Comparison of ENCODE assay signal across 9 cellular contexts in genomic region chr15:78875107-78875914, GRCh38. TPM values are rescaled to one million over a fixed set of nuclear protein-coding genes. Genes with fewer than 3 reads are reported as not detected.
DNase-seq lines count a peak whose midpoint lies in the region; ATAC-seq and TF ChIP-seq lines count a peak whose summit lies in the region.
"Had no signal": no experiment of that assay in that cellular context is flagged by ENCODE, and none has a peak within 500 bp of the region (broad histone marks: within the 10 kb centered on the region; RNA-seq: fewer than 3 reads in every experiment).

No MANE protein-coding gene starts in this region.

- peak overlapping the region; percentile 100 for H3K9ac ChIP-seq in SK-N-SH

- TF ChIP-seq EP300 in SK-N-SH (IDR thresholded peaks at IDR 0.05; ENCODE audit: borderline replicate concordance in 1 of 2, low read depth in 1 of 2, low read length in 1 of 2): no peak

- H3K36me3 Mint-ChIP-seq in activated CD4-positive, alpha-beta memory T cell treated with anti-CD3 and anti-CD28 coated beads for 36 hours: peaks cover 27% of the 10 kb centered on the region

- H3K27me3 ChIP-seq in SK-N-SH (ENCODE audit: insufficient read depth): no peaks in the 10 kb centered on the region

- peaks cover 1 to 6% of the 10 kb centered on the region in 2 experiments for H3K36me3 ChIP-seq in SK-N-SH (replicated peaks in 1 of 2; ENCODE audit: control insufficient read depth in 1 of 2, insufficient read depth in 2 of 2, low read length in 1 of 2)
- no peaks in the 10 kb centered on the region for H3K36me3 ChIP-seq in mucosa of descending colon (ENCODE audit: low read depth)

- peaks cover 75% of the 10 kb centered on the region for H3K79me2 ChIP-seq in SK-N-SH (ENCODE audit: insufficient read depth)

- H3K4me3 ChIP-seq in SK-N-SH (ENCODE audit: low read depth in 2 of 2, low read length in 1 of 2): peak overlapping the region; percentile 66 to 92
- peak overlapping the region; percentile 98 for H3K4me3 ChIP-seq in iPS-11a (ENCODE audit: low read depth, low read length)
- no peak overlapping the region for H3K4me3 ChIP-seq in mucosa of descending colon

- intact Hi-C loops in activated CD4-positive, alpha-beta memory T cell treated with anti-CD3 and anti-CD28 coated beads for 36 hours (cut with micrococcal nuclease): loop anchor here (10.0 kb wide), 1 partner anchor 1099 kb away; the partner anchor contains the start of gene BCL2A1
- intact Hi-C loops in mucosa of descending colon (cut with DNase I, micrococcal nuclease): no loop called here

- peaks cover 68% of the 10 kb centered on the region for H4K20me1 ChIP-seq in SK-N-SH (ENCODE audit: insufficient read depth)

- H3K27me3 Mint-ChIP-seq in activated CD4-positive, alpha-beta memory T cell treated with anti-CD3 and anti-CD28 coated beads for 36 hours: no peaks in the 10 kb centered on the region
- H3K27me3 Mint-ChIP-seq in stimulated activated naive CD8-positive, alpha-beta T cell treated with anti-CD3 and anti-CD28 coated beads, Interleukin-15, amount 100 ng/mL, for 72 hours: no peaks in the 10 kb centered on the region

- no peak overlapping the region for H2AFZ ChIP-seq in SK-N-SH (ENCODE audit: low read depth)

- peaks cover 22% of the 10 kb centered on the region for H3F3A ChIP-seq in SK-N-SH (replicated peaks; ENCODE audit: insufficient read depth)

- H3K4me2 ChIP-seq in SK-N-SH: peak overlapping the region; percentile 85

- WGBS in SK-N-SH (ENCODE audit: low lambda C conversion rate): 74% methylated on average over 22 of the region's 22 CpGs

- CTCF ChIA-PET in SK-N-SH (lab: Yijun Ruan, JAX): interaction anchor here (1.2 to 4.7 kb wide), 2 partner anchors 15 to 19 kb away, joined by 3 to 17 read pairs; no protein-coding TSS in a partner anchor
- CTCF ChIA-PET in activated CD4-positive, alpha-beta memory T cell treated with anti-CD3 and anti-CD28 coated beads for 36 hours (lab: Charles Lee): interaction anchor here (1.2 to 1.7 kb wide), 2 partner anchors 10 to 45 kb away, joined by 3 to 7 read pairs; no protein-coding TSS in a partner anchor

- DNase-seq in SK-N-SH (no peak), mucosa of descending colon (no peak), NCI-H446 treated with DMSO at 0.1 percent for 48 hours (lab: John Stamatoyannopoulos, UW) (no peak), DMS153 (lab: John Stamatoyannopoulos, UW) (no peak)
- DNase-seq in activated CD4-positive, alpha-beta memory T cell treated with anti-CD3 and anti-CD28 coated beads for 36 hours: peak; percentile 33
- no peak for DNase-seq in stimulated activated naive CD8-positive, alpha-beta T cell treated with anti-CD3 and anti-CD28 coated beads, Interleukin-15, amount 100 ng/mL, for 72 hours
- DNase-seq: anterior cingulate cortex had no signal

- peak overlapping the region in 1 of 2 experiments; percentile 100; a peak in 1 of 4 replicates for H3K27ac ChIP-seq in SK-N-SH (ENCODE audit: low read depth in 2 of 2, low read length in 1 of 2)

- H3K27ac Mint-ChIP-seq in activated CD4-positive, alpha-beta memory T cell treated with anti-CD3 and anti-CD28 coated beads for 36 hours: peak overlapping the region; percentile 99
- H3K27ac Mint-ChIP-seq in stimulated activated naive CD8-positive, alpha-beta T cell treated with anti-CD3 and anti-CD28 coated beads, Interleukin-15, amount 100 ng/mL, for 72 hours: peak overlapping the region; percentile 48 to 100

- peaks cover 7 to 23% of the 10 kb centered on the region in 2 experiments; a peak in 3 of 4 replicates for H3K4me1 ChIP-seq in SK-N-SH (ENCODE audit: control insufficient read depth in 1 of 2, insufficient read depth in 2 of 2, low read depth in 1 of 2, low read length in 1 of 2)
- H3K4me1 ChIP-seq in mucosa of descending colon (ENCODE audit: low read depth): peaks cover 35% of the 10 kb centered on the region

- peaks cover 57% of the 10 kb centered on the region for H3K4me1 Mint-ChIP-seq in activated CD4-positive, alpha-beta memory T cell treated with anti-CD3 and anti-CD28 coated beads for 36 hours (ENCODE audit: low read depth)
- peaks cover 77% of the 10 kb centered on the region for H3K4me1 Mint-ChIP-seq in stimulated activated naive CD8-positive, alpha-beta T cell treated with anti-CD3 and anti-CD28 coated beads, Interleukin-15, amount 100 ng/mL, for 72 hours

- H3K9me3 Mint-ChIP-seq in activated CD4-positive, alpha-beta memory T cell treated with anti-CD3 and anti-CD28 coated beads for 36 hours: no peaks in the 10 kb centered on the region
- no peaks in the 10 kb centered on the region for H3K9me3 Mint-ChIP-seq in stimulated activated naive CD8-positive, alpha-beta T cell treated with anti-CD3 and anti-CD28 coated beads, Interleukin-15, amount 100 ng/mL, for 72 hours

- no peak for TF ChIP-seq RAD21 in SK-N-SH (IDR thresholded peaks at IDR 0.05; ENCODE audit: low read length)

- ATAC-seq in SK-N-SH treated with all-trans-retinoic acid at 6 μM for 48 hours (no peak), mucosa of descending colon (no peak)
- no peak for ATAC-seq in stimulated activated naive CD8-positive, alpha-beta T cell treated with anti-CD3 and anti-CD28 coated beads, Interleukin-15, amount 100 ng/mL, for 72 hours

- H3K9me3 ChIP-seq in SK-N-SH (no peaks in the 10 kb centered on the region), mucosa of descending colon (no peaks in the 10 kb centered on the region)

- no peak for TF ChIP-seq CTCF in SK-N-SH (IDR thresholded peaks at IDR 0.05)
- no peak for TF ChIP-seq CTCF in mucosa of descending colon (IDR thresholded peaks at IDR 0.05)

- no peaks in the 10 kb centered on the region for H3K9me2 ChIP-seq in SK-N-SH

- POLR2A ChIA-PET in SK-N-SH (lab: Yijun Ruan, JAX): no interaction called here
- POLR2A ChIA-PET in activated CD4-positive, alpha-beta memory T cell treated with anti-CD3 and anti-CD28 coated beads for 36 hours (lab: Charles Lee): no interaction called here

- peak overlapping the region; percentile 90 for H3K4me3 Mint-ChIP-seq in activated CD4-positive, alpha-beta memory T cell treated with anti-CD3 and anti-CD28 coated beads for 36 hours
- H3K4me3 Mint-ChIP-seq in stimulated activated naive CD8-positive, alpha-beta T cell treated with anti-CD3 and anti-CD28 coated beads, Interleukin-15, amount 100 ng/mL, for 72 hours: peak overlapping the region; percentile 83 to 96

TF ChIP-seq in SK-N-SH, 30 proteins besides CTCF, POLR2A, EP300 and RAD21:
- no peak for TF ChIP-seq JUND (IDR thresholded peaks at IDR 0.05)
TF ChIP-seq in SK-N-SH: peak in this region for 0.

TF ChIP-seq in SK-N-SH treated with all-trans-retinoic acid at 6 μM for 48 hours, 23 proteins besides CTCF, POLR2A, EP300 and RAD21:
- TF ChIP-seq BACH2 (CRISPR knock-in tag; IDR thresholded peaks at IDR 0.05; ENCODE audit: borderline replicate concordance) (no peak), SNAI2 (CRISPR knock-in tag; IDR thresholded peaks at IDR 0.05) (no peak), RARB (CRISPR knock-in tag; IDR thresholded peaks at IDR 0.05) (no peak), ZNF565 (CRISPR knock-in tag; conservative IDR thresholded peaks at IDR 0.05; ENCODE audit: low read depth) (no peak), TCF4 (CRISPR knock-in tag; IDR thresholded peaks at IDR 0.05; ENCODE audit: borderline replicate concordance) (no peak), GLIS3 (CRISPR knock-in tag; IDR thresholded peaks at IDR 0.05) (no peak), ZFP30 (CRISPR knock-in tag; IDR thresholded peaks at IDR 0.05) (no peak), ISL1 (CRISPR knock-in tag; IDR thresholded peaks at IDR 0.05) (no peak)
TF ChIP-seq in SK-N-SH treated with all-trans-retinoic acid at 6 μM for 48 hours: peak in this region for 0.

RNA-seq across cellular contexts. Expression of gene MORF4L1, which starts 2.6 kb away (rescaled TPM):
- 163 and 174 TPM in 2 replicates for polyA plus RNA-seq in SK-N-SH (2012; rRNA removed)
- polyA plus RNA-seq in SK-N-SH (2012; cell fraction: cytosol; rRNA removed): 248 and 402 TPM in 2 replicates
- polyA plus RNA-seq in SK-N-SH (2012; cell fraction: nucleus; rRNA removed): 56.0 and 94.9 TPM in 2 replicates
- total RNA-seq in activated CD4-positive, alpha-beta memory T cell treated with anti-CD3 and anti-CD28 coated beads for 36 hours: 100 to 1,000 TPM; 262 TPM
- 100 to 1,000 TPM; 151 to 307 (median 188) TPM for total RNA-seq in mucosa of descending colon
